In the genomic region with DNA sequence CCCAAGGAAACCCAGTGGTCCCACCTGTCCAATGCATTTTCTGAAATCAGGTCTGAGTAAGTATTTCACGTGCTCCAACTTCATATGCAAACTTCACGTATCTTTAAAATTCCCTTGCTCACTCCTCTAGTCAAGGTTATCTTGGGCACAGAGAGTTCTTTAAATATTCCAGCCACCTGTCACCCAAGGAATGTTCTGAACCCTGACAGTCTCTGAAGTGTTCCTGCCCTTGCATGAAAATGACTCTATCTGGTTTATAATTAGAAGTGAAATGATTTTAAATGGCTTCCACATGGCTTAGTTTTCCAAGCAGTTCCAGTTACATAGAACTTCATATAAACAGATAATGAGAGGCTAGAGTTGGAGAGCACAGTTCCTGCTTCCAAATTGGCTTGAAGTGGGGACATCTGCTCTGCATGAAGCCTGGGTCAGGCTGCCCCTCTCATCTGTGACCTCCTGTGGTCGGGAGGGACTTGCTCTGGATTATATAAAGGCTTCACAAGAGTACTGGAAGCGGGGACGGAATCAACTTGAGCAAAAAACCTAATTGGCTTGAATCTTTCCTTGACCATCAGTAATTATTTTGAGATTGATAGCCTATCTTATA, we compare ENCODE assay signal across 2 cellular contexts.
TF ChIP-seq lines count a peak whose summit lies in the region.

No MANE protein-coding gene starts in this region.

TF ChIP-seq in liver, 16 proteins besides CTCF, POLR2A, EP300 and RAD21:
- TF ChIP-seq HNF4A (conservative IDR thresholded peaks at IDR 0.05), result no peak
- peak; percentile 17 to 54 for TF ChIP-seq RXRA (IDR thresholded peaks at IDR 0.05)
- no peak for TF ChIP-seq ZBTB33 (IDR thresholded peaks at IDR 0.05)
- peak; percentile 39 for TF ChIP-seq SP1 (IDR thresholded peaks at IDR 0.05)
- TF ChIP-seq YY1 (IDR thresholded peaks at IDR 0.05), result no peak
- TF ChIP-seq, protein P1, sequence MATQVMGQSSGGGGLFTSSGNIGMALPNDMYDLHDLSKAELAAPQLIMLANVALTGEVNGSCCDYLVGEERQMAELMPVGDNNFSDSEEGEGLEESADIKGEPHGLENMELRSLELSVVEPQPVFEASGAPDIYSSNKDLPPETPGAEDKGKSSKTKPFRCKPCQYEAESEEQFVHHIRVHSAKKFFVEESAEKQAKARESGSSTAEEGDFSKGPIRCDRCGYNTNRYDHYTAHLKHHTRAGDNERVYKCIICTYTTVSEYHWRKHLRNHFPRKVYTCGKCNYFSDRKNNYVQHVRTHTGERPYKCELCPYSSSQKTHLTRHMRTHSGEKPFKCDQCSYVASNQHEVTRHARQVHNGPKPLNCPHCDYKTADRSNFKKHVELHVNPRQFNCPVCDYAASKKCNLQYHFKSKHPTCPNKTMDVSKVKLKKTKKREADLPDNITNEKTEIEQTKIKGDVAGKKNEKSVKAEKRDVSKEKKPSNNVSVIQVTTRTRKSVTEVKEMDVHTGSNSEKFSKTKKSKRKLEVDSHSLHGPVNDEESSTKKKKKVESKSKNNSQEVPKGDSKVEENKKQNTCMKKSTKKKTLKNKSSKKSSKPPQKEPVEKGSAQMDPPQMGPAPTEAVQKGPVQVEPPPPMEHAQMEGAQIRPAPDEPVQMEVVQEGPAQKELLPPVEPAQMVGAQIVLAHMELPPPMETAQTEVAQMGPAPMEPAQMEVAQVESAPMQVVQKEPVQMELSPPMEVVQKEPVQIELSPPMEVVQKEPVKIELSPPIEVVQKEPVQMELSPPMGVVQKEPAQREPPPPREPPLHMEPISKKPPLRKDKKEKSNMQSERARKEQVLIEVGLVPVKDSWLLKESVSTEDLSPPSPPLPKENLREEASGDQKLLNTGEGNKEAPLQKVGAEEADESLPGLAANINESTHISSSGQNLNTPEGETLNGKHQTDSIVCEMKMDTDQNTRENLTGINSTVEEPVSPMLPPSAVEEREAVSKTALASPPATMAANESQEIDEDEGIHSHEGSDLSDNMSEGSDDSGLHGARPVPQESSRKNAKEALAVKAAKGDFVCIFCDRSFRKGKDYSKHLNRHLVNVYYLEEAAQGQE (IDR thresholded peaks at IDR 0.05), result no peak
- no peak for TF ChIP-seq EGR1 (IDR thresholded peaks at IDR 0.05; ENCODE audit: low read depth in 2 of 2)
- no peak for TF ChIP-seq TAF1 (conservative IDR thresholded peaks at IDR 0.05)
- TF ChIP-seq GABPA (IDR thresholded peaks at IDR 0.05 in 1 of 2, conservative IDR thresholded peaks at IDR 0.05 in 1 of 2), result no peak
- peak; percentile 97 for TF ChIP-seq NR2F2 (IDR thresholded peaks at IDR 0.05)
- TF ChIP-seq FOXA2 (IDR thresholded peaks at IDR 0.05), result no peak

TF ChIP-seq in HepG2, 621 proteins besides CTCF, POLR2A, EP300 and RAD21:
- TF ChIP-seq ZBTB10 (CRISPR knock-in tag; IDR thresholded peaks at IDR 0.05; ENCODE audit: borderline replicate concordance), result no peak
- no peak for TF ChIP-seq SYNCRIP (IDR thresholded peaks at IDR 0.05; ENCODE audit: insufficient read depth, low read depth, low read length)
- no peak for TF ChIP-seq ZEB1 (IDR thresholded peaks at IDR 0.05; ENCODE audit: insufficient replicate concordance, low read depth)
- no peak for TF ChIP-seq ARID2 (CRISPR knock-in tag; IDR thresholded peaks at IDR 0.05; ENCODE audit: borderline replicate concordance)
- no peak for TF ChIP-seq ZNF556 (CRISPR knock-in tag; IDR thresholded peaks at IDR 0.05; ENCODE audit: borderline replicate concordance)
- TF ChIP-seq SKI (IDR thresholded peaks at IDR 0.05; ENCODE audit: partially characterized antibody), result no peak
- TF ChIP-seq, protein P2, sequence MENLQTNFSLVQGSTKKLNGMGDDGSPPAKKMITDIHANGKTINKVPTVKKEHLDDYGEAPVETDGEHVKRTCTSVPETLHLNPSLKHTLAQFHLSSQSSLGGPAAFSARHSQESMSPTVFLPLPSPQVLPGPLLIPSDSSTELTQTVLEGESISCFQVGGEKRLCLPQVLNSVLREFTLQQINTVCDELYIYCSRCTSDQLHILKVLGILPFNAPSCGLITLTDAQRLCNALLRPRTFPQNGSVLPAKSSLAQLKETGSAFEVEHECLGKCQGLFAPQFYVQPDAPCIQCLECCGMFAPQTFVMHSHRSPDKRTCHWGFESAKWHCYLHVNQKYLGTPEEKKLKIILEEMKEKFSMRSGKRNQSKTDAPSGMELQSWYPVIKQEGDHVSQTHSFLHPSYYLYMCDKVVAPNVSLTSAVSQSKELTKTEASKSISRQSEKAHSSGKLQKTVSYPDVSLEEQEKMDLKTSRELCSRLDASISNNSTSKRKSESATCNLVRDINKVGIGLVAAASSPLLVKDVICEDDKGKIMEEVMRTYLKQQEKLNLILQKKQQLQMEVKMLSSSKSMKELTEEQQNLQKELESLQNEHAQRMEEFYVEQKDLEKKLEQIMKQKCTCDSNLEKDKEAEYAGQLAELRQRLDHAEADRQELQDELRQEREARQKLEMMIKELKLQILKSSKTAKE (CRISPR knock-in tag; IDR thresholded peaks at IDR 0.05; ENCODE audit: borderline replicate concordance), result no peak
TF ChIP-seq in HepG2: peak in this region for 0.
